1 cellular context compared by ENCODE assay signal in the genomic region with DNA sequence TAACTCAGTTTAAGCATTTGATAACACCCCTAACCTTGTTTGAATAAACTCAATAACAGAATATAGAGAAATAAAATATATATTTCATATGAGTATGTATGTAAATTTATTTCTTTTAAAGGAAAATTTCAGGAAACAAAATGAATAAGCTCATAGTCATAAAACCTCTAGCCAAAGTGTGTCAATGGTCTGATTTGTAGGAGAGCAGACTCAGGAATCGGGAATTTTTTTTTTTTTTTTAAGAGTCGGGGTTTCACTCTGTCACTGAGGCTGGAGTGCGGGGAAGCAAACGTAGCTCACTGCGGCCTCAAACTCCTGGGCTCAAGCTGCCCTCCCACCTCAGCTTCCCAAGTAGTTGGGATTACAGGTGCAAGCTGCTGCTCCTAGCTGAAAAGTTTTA.
TF ChIP-seq lines count a peak whose summit lies in the region.

No MANE protein-coding gene starts in this region.

TF ChIP-seq in endothelial cell of umbilical vein, 7 proteins besides CTCF, POLR2A, EP300 and RAD21:
- TF ChIP-seq GATA2 (IDR thresholded peaks at IDR 0.05; ENCODE audit: insufficient read depth, insufficient read length, low read depth, low read length) (no peak), JUN (IDR thresholded peaks at IDR 0.05; ENCODE audit: borderline replicate concordance, insufficient read depth, insufficient read length, low read depth) (no peak), POLR2AphosphoS5 (IDR thresholded peaks at IDR 0.05; ENCODE audit: insufficient read depth, low read depth, low read length) (no peak), MYC (IDR thresholded peaks at IDR 0.05; ENCODE audit: low read depth, low read length) (no peak), MAX (IDR thresholded peaks at IDR 0.05; ENCODE audit: insufficient read depth, insufficient read length) (no peak), EZH2 (IDR thresholded peaks at IDR 0.05; ENCODE audit: borderline replicate concordance, low read depth, low read length, severe bottlenecking) (no peak), FOS (IDR thresholded peaks at IDR 0.05; ENCODE audit: borderline replicate concordance, insufficient read depth, low read length) (no peak)
